ENCODE assay signal across 1 cellular context in the genomic region with DNA sequence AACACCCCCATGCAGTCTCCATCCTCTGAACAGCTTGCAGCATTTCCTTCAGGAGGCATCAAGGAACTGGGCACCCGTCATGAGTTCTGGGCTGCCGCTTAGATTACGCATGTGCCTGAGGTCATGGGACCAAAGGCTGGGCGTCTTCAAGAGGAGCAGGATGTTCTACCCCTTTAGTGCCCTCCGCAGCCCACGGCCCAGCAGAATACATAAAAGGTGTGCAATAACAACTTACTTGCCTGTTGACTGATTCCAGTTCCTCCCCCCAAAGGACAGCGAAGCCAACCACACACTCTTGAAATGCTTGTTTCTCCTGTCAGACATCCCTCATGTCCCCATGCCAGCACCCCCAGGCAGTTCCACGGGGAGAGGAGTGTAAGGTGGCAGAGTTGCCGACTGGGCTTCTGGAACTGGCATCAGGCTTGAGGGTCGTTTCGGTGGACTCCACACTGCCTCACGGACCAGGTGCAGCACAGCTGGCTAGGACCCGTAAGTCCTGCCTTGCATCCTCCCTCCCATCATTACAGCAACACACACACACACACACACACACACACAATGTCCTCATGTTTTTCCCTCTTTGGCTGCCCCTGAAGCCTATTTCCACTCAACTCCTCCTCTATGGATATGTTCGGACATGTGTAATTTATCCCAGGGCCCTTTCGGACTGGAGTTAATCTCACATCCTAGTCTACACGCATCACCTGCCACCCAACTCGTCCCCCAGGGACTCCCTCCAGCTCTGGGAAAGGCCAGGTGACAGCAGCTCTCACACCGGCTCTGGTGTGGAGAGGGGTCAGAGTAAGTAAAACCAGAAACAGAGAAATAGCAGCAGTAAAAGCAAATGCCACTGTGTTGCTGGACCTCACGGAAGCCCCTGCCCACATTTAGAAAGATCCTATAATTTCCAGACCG.
TF ChIP-seq lines count a peak whose summit lies in the region.

No MANE protein-coding gene starts in this region.

TF ChIP-seq in WTC11, 78 proteins besides CTCF, POLR2A, EP300 and RAD21 (continued from another document):
- TF ChIP-seq, protein P1, sequence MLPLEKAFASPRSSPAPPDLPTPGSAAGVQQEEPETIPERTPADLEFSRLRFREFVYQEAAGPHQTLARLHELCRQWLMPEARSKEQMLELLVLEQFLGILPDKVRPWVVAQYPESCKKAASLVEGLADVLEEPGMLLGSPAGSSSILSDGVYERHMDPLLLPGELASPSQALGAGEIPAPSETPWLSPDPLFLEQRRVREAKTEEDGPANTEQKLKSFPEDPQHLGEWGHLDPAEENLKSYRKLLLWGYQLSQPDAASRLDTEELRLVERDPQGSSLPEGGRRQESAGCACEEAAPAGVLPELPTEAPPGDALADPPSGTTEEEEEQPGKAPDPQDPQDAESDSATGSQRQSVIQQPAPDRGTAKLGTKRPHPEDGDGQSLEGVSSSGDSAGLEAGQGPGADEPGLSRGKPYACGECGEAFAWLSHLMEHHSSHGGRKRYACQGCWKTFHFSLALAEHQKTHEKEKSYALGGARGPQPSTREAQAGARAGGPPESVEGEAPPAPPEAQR (CRISPR knock-in tag; IDR thresholded peaks at IDR 0.05), result no peak
- no peak for TF ChIP-seq RELA (CRISPR knock-in tag; IDR thresholded peaks at IDR 0.05; ENCODE audit: borderline replicate concordance)
- no peak for TF ChIP-seq ZNF317 (CRISPR knock-in tag; IDR thresholded peaks at IDR 0.05; ENCODE audit: borderline replicate concordance, low read depth)
- no peak for TF ChIP-seq CREB1 (CRISPR knock-in tag; IDR thresholded peaks at IDR 0.05)
- no peak for TF ChIP-seq CREM (CRISPR knock-in tag; IDR thresholded peaks at IDR 0.05)
- TF ChIP-seq NR3C1 (CRISPR knock-in tag; conservative IDR thresholded peaks at IDR 0.05; ENCODE audit: low read depth), result no peak
- TF ChIP-seq, protein P2, sequence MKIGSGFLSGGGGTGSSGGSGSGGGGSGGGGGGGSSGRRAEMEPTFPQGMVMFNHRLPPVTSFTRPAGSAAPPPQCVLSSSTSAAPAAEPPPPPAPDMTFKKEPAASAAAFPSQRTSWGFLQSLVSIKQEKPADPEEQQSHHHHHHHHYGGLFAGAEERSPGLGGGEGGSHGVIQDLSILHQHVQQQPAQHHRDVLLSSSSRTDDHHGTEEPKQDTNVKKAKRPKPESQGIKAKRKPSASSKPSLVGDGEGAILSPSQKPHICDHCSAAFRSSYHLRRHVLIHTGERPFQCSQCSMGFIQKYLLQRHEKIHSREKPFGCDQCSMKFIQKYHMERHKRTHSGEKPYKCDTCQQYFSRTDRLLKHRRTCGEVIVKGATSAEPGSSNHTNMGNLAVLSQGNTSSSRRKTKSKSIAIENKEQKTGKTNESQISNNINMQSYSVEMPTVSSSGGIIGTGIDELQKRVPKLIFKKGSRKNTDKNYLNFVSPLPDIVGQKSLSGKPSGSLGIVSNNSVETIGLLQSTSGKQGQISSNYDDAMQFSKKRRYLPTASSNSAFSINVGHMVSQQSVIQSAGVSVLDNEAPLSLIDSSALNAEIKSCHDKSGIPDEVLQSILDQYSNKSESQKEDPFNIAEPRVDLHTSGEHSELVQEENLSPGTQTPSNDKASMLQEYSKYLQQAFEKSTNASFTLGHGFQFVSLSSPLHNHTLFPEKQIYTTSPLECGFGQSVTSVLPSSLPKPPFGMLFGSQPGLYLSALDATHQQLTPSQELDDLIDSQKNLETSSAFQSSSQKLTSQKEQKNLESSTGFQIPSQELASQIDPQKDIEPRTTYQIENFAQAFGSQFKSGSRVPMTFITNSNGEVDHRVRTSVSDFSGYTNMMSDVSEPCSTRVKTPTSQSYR (CRISPR knock-in tag; IDR thresholded peaks at IDR 0.05), result no peak
- TF ChIP-seq NFYB (CRISPR knock-in tag; conservative IDR thresholded peaks at IDR 0.05; ENCODE audit: low read depth), result no peak
